In genomic region chr12:123548107-123548506, GRCh38 we compare ENCODE assay signal across 28 cellular contexts.
"Had no signal": no experiment of that assay in that cellular context is flagged by ENCODE, and none has a peak within 500 bp of the region (broad histone marks: within the 10 kb centered on the region; RNA-seq: fewer than 3 reads in every experiment).

No MANE protein-coding gene starts in this region.

- H3K4me1 Mint-ChIP-seq: stimulated activated effector memory CD8-positive, alpha-beta T cell treated with anti-CD3 and anti-CD28 coated beads, Interleukin-12 subunit alpha, Interleukin-12 subunit beta, amount 100 ng/mL, for 72 hours; stimulated activated memory B cell treated with anti-CD40 and anti-IgM and Interleukin-4, amounts not matched to agents 10 μg/mL and 1 μg/mL and 100 μg/mL, for 72 hours; stimulated activated naive B cell treated with anti-CD40 and anti-IgM and Interleukin-4, amounts not matched to agents 10 μg/mL and 1 μg/mL and 100 μg/mL, for 72 hours; stimulated activated naive CD8-positive, alpha-beta T cell treated with anti-CD3 and anti-CD28 coated beads, Interleukin-15, amount 100 ng/mL, for 72 hours had no signal

- H3K9me3 ChIP-seq: stomach, suprapubic skin, testis, thoracic aorta, thyroid gland, tibial artery, tibial nerve, transverse colon, upper lobe of left lung, upper lobe of right lung, uterus, vagina had no signal

- H3K36me3 ChIP-seq: stomach, suprapubic skin, thoracic aorta, thyroid gland, tibial artery, tibial nerve, transverse colon, upper lobe of left lung, upper lobe of right lung, uterus, vagina had no signal

- DNase-seq: stimulated activated CD4-positive, alpha-beta T cell treated with anti-CD3 and anti-CD28 coated beads, Interleukin-2, amount 100 ng/mL, for 48 hours; stimulated activated CD4-positive, alpha-beta T cell treated with anti-CD3 and anti-CD28 coated beads, Interleukin-4, amount 100 ng/mL, for 1 hour; stimulated activated CD4-positive, alpha-beta T cell treated with anti-CD3 and anti-CD28 coated beads, Interleukin-4, amount 100 ng/mL, for 24 hours; stimulated activated CD4-positive, alpha-beta T cell treated with anti-CD3 and anti-CD28 coated beads, Interleukin-4, amount 100 ng/mL, for 4 hours; stimulated activated CD8-positive, alpha-beta memory T cell treated with anti-CD3 and anti-CD28 coated beads, Interleukin-4, amount 100 ng/mL, for 48 hours; stimulated activated naive B cell treated with anti-CD40 and anti-IgM and Interleukin-4, amounts not matched to agents 10 μg/mL and 1 μg/mL and 100 μg/mL, for 72 hours; stimulated activated naive CD4-positive, alpha-beta T cell; stimulated activated naive CD4-positive, alpha-beta T cell treated with Interleukin-2 at 50 U/mL for 16 hours; stimulated activated naive CD8-positive, alpha-beta T cell treated with anti-CD3 and anti-CD28 coated beads, Interleukin-15, amount 100 ng/mL, for 72 hours; stimulated activated naive CD8-positive, alpha-beta T cell treated with anti-CD3 and anti-CD28 coated beads, Interleukin-15, Interleukin-2, amounts not matched to agents 100 U/mL and 50 U/mL, for 24 hours; stomach; substantia nigra; testis; thyroid gland; tibial artery; transverse colon; trophoblast cell; upper lobe of left lung; upper lobe of right lung; uterus had no signal

- H3K4me3 ChIP-seq: stomach, suprapubic skin, testis, thoracic aorta, thyroid gland, tibial artery, tibial nerve, transverse colon, upper lobe of left lung, upper lobe of right lung, uterus, vagina had no signal

- H3K27me3 ChIP-seq: stomach, suprapubic skin, testis, thyroid gland, tibial nerve, upper lobe of left lung, upper lobe of right lung, uterus, vagina had no signal

- H3K27ac Mint-ChIP-seq: stimulated activated memory B cell treated with anti-CD40 and anti-IgM and Interleukin-4, amounts not matched to agents 10 μg/mL and 1 μg/mL and 100 μg/mL, for 72 hours; stimulated activated naive B cell treated with anti-CD40 and anti-IgM and Interleukin-4, amounts not matched to agents 10 μg/mL and 1 μg/mL and 100 μg/mL, for 72 hours; stimulated activated naive CD8-positive, alpha-beta T cell treated with anti-CD3 and anti-CD28 coated beads, Interleukin-15, Interleukin-2, amounts not matched to agents 100 ng/mL and 50 ng/mL, for 24 hours; type B pancreatic cell had no signal

- H3K36me3 Mint-ChIP-seq: stimulated activated effector memory CD8-positive, alpha-beta T cell treated with anti-CD3 and anti-CD28 coated beads, Interleukin-12 subunit alpha, Interleukin-12 subunit beta, amount 100 ng/mL, for 72 hours; stimulated activated memory B cell treated with anti-CD40 and anti-IgM and Interleukin-4, amounts not matched to agents 10 μg/mL and 1 μg/mL and 100 μg/mL, for 72 hours; stimulated activated naive B cell treated with anti-CD40 and anti-IgM and Interleukin-4, amounts not matched to agents 10 μg/mL and 1 μg/mL and 100 μg/mL, for 72 hours; type B pancreatic cell had no signal

- H3K9me3 Mint-ChIP-seq: stimulated activated effector memory CD8-positive, alpha-beta T cell treated with anti-CD3 and anti-CD28 coated beads, Interleukin-12 subunit alpha, Interleukin-12 subunit beta, amount 100 ng/mL, for 72 hours; stimulated activated memory B cell treated with anti-CD40 and anti-IgM and Interleukin-4, amounts not matched to agents 10 μg/mL and 1 μg/mL and 100 μg/mL, for 72 hours; stimulated activated naive B cell treated with anti-CD40 and anti-IgM and Interleukin-4, amounts not matched to agents 10 μg/mL and 1 μg/mL and 100 μg/mL, for 72 hours; stimulated activated naive CD8-positive, alpha-beta T cell treated with anti-CD3 and anti-CD28 coated beads, Interleukin-15, amount 100 ng/mL, for 72 hours; stimulated activated naive CD8-positive, alpha-beta T cell treated with anti-CD3 and anti-CD28 coated beads, Interleukin-15, Interleukin-2, amounts not matched to agents 100 ng/mL and 50 ng/mL, for 24 hours; type B pancreatic cell had no signal

- H3K27ac ChIP-seq: stomach, suprapubic skin, testis, thoracic aorta, thyroid gland, tibial artery, tibial nerve, transverse colon, upper lobe of left lung, upper lobe of right lung, uterus, vagina had no signal

- H3K4me1 ChIP-seq: stomach, suprapubic skin, testis, thyroid gland, tibial artery, tibial nerve, transverse colon, upper lobe of left lung, upper lobe of right lung, uterus, vagina had no signal

- H3K4me3 Mint-ChIP-seq: stimulated activated effector memory CD8-positive, alpha-beta T cell treated with anti-CD3 and anti-CD28 coated beads, Interleukin-12 subunit alpha, Interleukin-12 subunit beta, amount 100 ng/mL, for 72 hours; stimulated activated memory B cell treated with anti-CD40 and anti-IgM and Interleukin-4, amounts not matched to agents 10 μg/mL and 1 μg/mL and 100 μg/mL, for 72 hours; stimulated activated naive B cell treated with anti-CD40 and anti-IgM and Interleukin-4, amounts not matched to agents 10 μg/mL and 1 μg/mL and 100 μg/mL, for 72 hours; stimulated activated naive CD8-positive, alpha-beta T cell treated with anti-CD3 and anti-CD28 coated beads, Interleukin-15, amount 100 ng/mL, for 72 hours; stimulated activated naive CD8-positive, alpha-beta T cell treated with anti-CD3 and anti-CD28 coated beads, Interleukin-15, Interleukin-2, amounts not matched to agents 100 ng/mL and 50 ng/mL, for 24 hours; type B pancreatic cell had no signal

- ATAC-seq: stimulated activated effector memory CD8-positive, alpha-beta T cell treated with anti-CD3 and anti-CD28 coated beads, Interleukin-12 subunit alpha, Interleukin-12 subunit beta, amount 100 ng/mL, for 72 hours; stimulated activated memory B cell treated with anti-CD40 and anti-IgM and Interleukin-4, amounts not matched to agents 10 μg/mL and 1 μg/mL and 100 μg/mL, for 72 hours; stimulated activated naive B cell treated with anti-CD40 and anti-IgM and Interleukin-4, amounts not matched to agents 10 μg/mL and 1 μg/mL and 100 μg/mL, for 72 hours; stimulated activated naive CD8-positive, alpha-beta T cell treated with anti-CD3 and anti-CD28 coated beads, Interleukin-15, amount 100 ng/mL, for 72 hours; stimulated activated naive CD8-positive, alpha-beta T cell treated with anti-CD3 and anti-CD28 coated beads, Interleukin-15, Interleukin-2, amounts not matched to agents 100 U/mL and 50 U/mL, for 24 hours; upper lobe of right lung had no signal
